In the genomic region with DNA sequence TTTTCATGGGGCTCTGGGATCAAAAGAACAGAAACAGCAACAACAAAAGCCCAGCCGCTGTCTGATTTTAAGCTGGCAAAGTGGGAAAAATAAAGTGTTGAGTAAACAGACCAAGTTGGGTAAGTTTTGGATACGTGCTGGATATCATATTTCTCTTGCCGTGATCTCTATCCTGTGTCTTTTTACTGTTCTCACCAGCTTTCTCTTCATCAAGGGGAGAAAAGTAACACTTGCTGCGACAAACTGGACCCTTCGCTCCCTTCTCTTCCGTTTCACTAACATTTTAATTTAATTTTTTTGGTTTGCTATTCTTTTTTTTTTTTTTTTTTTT, we compare ENCODE assay signal across 9 cellular contexts. TPM values are rescaled to one million over a fixed set of nuclear protein-coding genes. Genes with fewer than 3 reads are reported as not detected.
DNase-seq lines count a peak whose midpoint lies in the region; TF ChIP-seq lines count a peak whose summit lies in the region.
"Had no signal": no experiment of that assay in that cellular context is flagged by ENCODE, and none has a peak within 500 bp of the region (broad histone marks: within the 10 kb centered on the region; RNA-seq: fewer than 3 reads in every experiment).

No MANE protein-coding gene starts in this region.

- DNase-seq in NCI-H2107 treated with DMSO at 0.1 percent for 48 hours (lab: John Stamatoyannopoulos, UW; ENCODE audit: unreplicated experiment) (peak; percentile 10), NCI-H2107 (lab: John Stamatoyannopoulos, UW) (no peak), immature natural killer cell (no peak), suprapubic skin (ENCODE audit: low spot score in 2 of 2) (no peak), AG08395 (ENCODE audit: low spot score) (no peak), epidermal melanocyte (ENCODE audit: insufficient read length, low spot score) (no peak)
- no peak for DNase-seq in activated naive CD8-positive, alpha-beta T cell treated with anti-CD3 and anti-CD28 coated beads for 36 hours
- DNase-seq in activated CD4-positive, alpha-beta T cell treated with anti-CD3 and anti-CD28 coated beads, Interleukin-2, amount 50 U/mL, for 48 hours: no peak
- DNase-seq: DND-41 had no signal

- H3K4me3 ChIP-seq in suprapubic skin: peak overlapping the region; percentile 54

- no peaks in the 10 kb centered on the region for H3K36me3 ChIP-seq in suprapubic skin

- no peaks in the 10 kb centered on the region for H3K9me3 ChIP-seq in suprapubic skin

- TF ChIP-seq EP300 in suprapubic skin (IDR thresholded peaks at IDR 0.05): no peak

- H3K4me1 ChIP-seq in suprapubic skin: peaks cover 12% of the 10 kb centered on the region

- peaks cover 5% of the 10 kb centered on the region for H3K4me1 Mint-ChIP-seq in activated naive CD8-positive, alpha-beta T cell treated with anti-CD3 and anti-CD28 coated beads for 36 hours
- peaks cover 10 to 11% of the 10 kb centered on the region in 2 donors for H3K4me1 Mint-ChIP-seq in immature natural killer cell

- TF ChIP-seq POLR2A in suprapubic skin (IDR thresholded peaks at IDR 0.05): no peak

- H3K27ac Mint-ChIP-seq in activated naive CD8-positive, alpha-beta T cell treated with anti-CD3 and anti-CD28 coated beads for 36 hours: no peak overlapping the region
- H3K27ac Mint-ChIP-seq in immature natural killer cell: peak overlapping the region in 5 of 6 donors; percentile 2 to 78 (median 26)

- WGBS in suprapubic skin: 0% methylated on average over 6 of the region's 6 CpGs

- H3K9me3 Mint-ChIP-seq in activated naive CD8-positive, alpha-beta T cell treated with anti-CD3 and anti-CD28 coated beads for 36 hours: no peaks in the 10 kb centered on the region
- H3K9me3 Mint-ChIP-seq in immature natural killer cell: no peaks in the 10 kb centered on the region

- H3K27me3 ChIP-seq in suprapubic skin: no peaks in the 10 kb centered on the region

- H3K27me3 Mint-ChIP-seq in activated naive CD8-positive, alpha-beta T cell treated with anti-CD3 and anti-CD28 coated beads for 36 hours: peaks cover 30% of the 10 kb centered on the region
- peaks cover 0 to 4% (median 3%) of the 10 kb centered on the region in 3 donors for H3K27me3 Mint-ChIP-seq in immature natural killer cell (ENCODE audit: low read depth in 3 of 3)

- H3K4me3 Mint-ChIP-seq in activated naive CD8-positive, alpha-beta T cell treated with anti-CD3 and anti-CD28 coated beads for 36 hours: peak overlapping the region; percentile 81
- H3K4me3 Mint-ChIP-seq in immature natural killer cell: peak overlapping the region; percentile 84 to 91 (median 90)

- H3K36me3 Mint-ChIP-seq in activated naive CD8-positive, alpha-beta T cell treated with anti-CD3 and anti-CD28 coated beads for 36 hours: no peaks in the 10 kb centered on the region
- no peaks in the 10 kb centered on the region for H3K36me3 Mint-ChIP-seq in immature natural killer cell

- TF ChIP-seq CTCF in suprapubic skin (IDR thresholded peaks at IDR 0.05): no peak

- peak overlapping the region; percentile 87 for H3K27ac ChIP-seq in suprapubic skin

RNA-seq across cellular contexts. Expression of gene TMEM45A, which starts 0.4 kb away (rescaled TPM):
- total RNA-seq in activated naive CD8-positive, alpha-beta T cell treated with anti-CD3 and anti-CD28 coated beads for 36 hours: 1 to 10 TPM; 3.0 to 3.2 TPM
- under 1 TPM in 1 of 3 donors, not detected in 2; 0.29 TPM for polyA plus RNA-seq in immature natural killer cell
- total RNA-seq in suprapubic skin: 100 to 1,000 TPM; 189 to 746 (median 494) TPM

Comparison
In these comparisons a context has a peak if more than half of its experiments do, and no peak if none do; other contexts are left out.
1. RNA of gene TMEM45A, which starts 0.4 kb away (total RNA-seq): 189 to 746 TPM in suprapubic skin; 3.0 to 3.2 TPM in activated naive CD8-positive, alpha-beta T cell treated with anti-CD3 and anti-CD28 coated beads for 36 hours; every median in the first group is over 10 times any median in the second.